ENCODE assay signal across 11 cellular contexts in genomic region chr9:86639899-86640379, GRCh38.
DNase-seq lines count a peak whose midpoint lies in the region; ATAC-seq and TF ChIP-seq lines count a peak whose summit lies in the region.
"Had no signal": no experiment of that assay in that cellular context is flagged by ENCODE, and none has a peak within 500 bp of the region (broad histone marks: within the 10 kb centered on the region; RNA-seq: fewer than 3 reads in every experiment).

No MANE protein-coding gene starts in this region.

- H3K4me3 ChIP-seq in SK-N-MC (peak overlapping the region; percentile 1; the same call in 1 of the 2 replicates), uterus (no peak overlapping the region), gastroesophageal sphincter (no peak overlapping the region)

- POLR2A ChIA-PET in MCF 10A (lab: Yijun Ruan, JAX): no interaction called here

- H3K9ac ChIP-seq in SK-N-MC (ENCODE audit: insufficient read length): no peak overlapping the region

- no peak overlapping the region for H3K4me3 Mint-ChIP-seq in MCF 10A (ENCODE audit: unreplicated experiment)
- H3K4me3 Mint-ChIP-seq in activated T-cell treated with anti-CD3 and anti-CD28 coated beads, Interleukin-2, amount 50 U/mL, for 24 hours: no peak overlapping the region
- H3K4me3 Mint-ChIP-seq: T-helper 2 cell treated with Interferon-gamma antibody and Interleukin-4, amounts not matched to agents 5 μg/mL and 100 μg/mL, for 36 hours had no signal

- WGBS in gastroesophageal sphincter (ENCODE audit: low coverage in 1 of 2), 2 donors: 37 to 48% methylated on average over 5 of the region's 5 CpGs

- H3K27me3 ChIP-seq in uterus (no peaks in the 10 kb centered on the region), gastroesophageal sphincter (no peaks in the 10 kb centered on the region)

- BruUV-seq in MCF 10A (replicated peaks; lab: Mats Ljungman, UMichigan): no TSS peak

- H3K27ac Mint-ChIP-seq in MCF 10A (ENCODE audit: low read depth, unreplicated experiment): no peak overlapping the region
- no peak overlapping the region for H3K27ac Mint-ChIP-seq in activated T-cell treated with anti-CD3 and anti-CD28 coated beads, Interleukin-2, amount 50 U/mL, for 24 hours
- H3K27ac Mint-ChIP-seq: T-helper 2 cell treated with Interferon-gamma antibody and Interleukin-4, amounts not matched to agents 5 μg/mL and 100 μg/mL, for 36 hours had no signal

- no peaks in the 10 kb centered on the region for H3K36me3 ChIP-seq in SK-N-MC (ENCODE audit: insufficient read depth, low read length)
- H3K36me3 ChIP-seq in uterus: no peaks in the 10 kb centered on the region
- H3K36me3 ChIP-seq in gastroesophageal sphincter: no peaks in the 10 kb centered on the region

- no peak for TF ChIP-seq POLR2A in uterus (IDR thresholded peaks at IDR 0.05)
- no peak for TF ChIP-seq POLR2A in erythroblast (IDR thresholded peaks at IDR 0.05; ENCODE audit: low read length)
- no peak for TF ChIP-seq POLR2A in gastroesophageal sphincter (IDR thresholded peaks at IDR 0.05)

- H3K36me3 Mint-ChIP-seq in MCF 10A (ENCODE audit: insufficient read depth, unreplicated experiment): no peaks in the 10 kb centered on the region
- no peaks in the 10 kb centered on the region for H3K36me3 Mint-ChIP-seq in activated T-cell treated with anti-CD3 and anti-CD28 coated beads, Interleukin-2, amount 50 U/mL, for 24 hours (ENCODE audit: low read depth)

- in situ Hi-C loops in T47D (cut with HindIII; ENCODE audit: low pct_unique_long_range_greater_than_20kb, low sequenced_read_pairs): no loop called here

- peak overlapping the region; percentile 35 for H3K27ac ChIP-seq in SK-N-MC
- peak overlapping the region; percentile 49 to 56 for H3K27ac ChIP-seq in uterus
- no peak overlapping the region for H3K27ac ChIP-seq in gastroesophageal sphincter

- no peaks in the 10 kb centered on the region for H3K9me3 Mint-ChIP-seq in MCF 10A (ENCODE audit: unreplicated experiment)
- H3K9me3 Mint-ChIP-seq in activated T-cell treated with anti-CD3 and anti-CD28 coated beads, Interleukin-2, amount 50 U/mL, for 24 hours: no peaks in the 10 kb centered on the region
- H3K9me3 Mint-ChIP-seq: T-helper 2 cell treated with Interferon-gamma antibody and Interleukin-4, amounts not matched to agents 5 μg/mL and 100 μg/mL, for 36 hours had no signal

- H3K4me1 Mint-ChIP-seq in MCF 10A (ENCODE audit: insufficient read depth, unreplicated experiment): no peaks in the 10 kb centered on the region
- H3K4me1 Mint-ChIP-seq in activated T-cell treated with anti-CD3 and anti-CD28 coated beads, Interleukin-2, amount 50 U/mL, for 24 hours (ENCODE audit: low read depth): no peaks in the 10 kb centered on the region

- H3K9me3 ChIP-seq in SK-N-MC (ENCODE audit: low read depth, low read length): no peaks in the 10 kb centered on the region
- H3K9me3 ChIP-seq in uterus: no peaks in the 10 kb centered on the region
- no peaks in the 10 kb centered on the region for H3K9me3 ChIP-seq in gastroesophageal sphincter

- TF ChIP-seq CTCF in MCF 10A (IDR thresholded peaks at IDR 0.05; ENCODE audit: unreplicated experiment): no peak
- no peak for TF ChIP-seq CTCF in uterus (IDR thresholded peaks at IDR 0.05)
- peak in 1 of 4 experiments; percentile 10 for TF ChIP-seq CTCF in gastroesophageal sphincter (IDR thresholded peaks at IDR 0.05)

- intact Hi-C loops in MCF 10A (cut with micrococcal nuclease): loop anchor here (5.0 kb wide), 2 partner anchors 153 to 357 kb away; no protein-coding TSS in a partner anchor
- intact Hi-C loops in left colon (cut with DNase I, micrococcal nuclease): no loop called here
- intact Hi-C loops in uterus (cut with DNase I; ENCODE audit: low total_unique reads): no loop called here

- CTCF ChIA-PET in MCF 10A (lab: Yijun Ruan, JAX): interaction anchor here (0.6 kb wide), 1 partner anchor 19 kb away, joined by 3 read pairs; no protein-coding TSS in a partner anchor

- ATAC-seq in left colon (peak; percentile 75), gastroesophageal sphincter (no peak)
- ATAC-seq: esophagus mucosa had no signal

- no peaks in the 10 kb centered on the region for H3K27me3 Mint-ChIP-seq in MCF 10A (ENCODE audit: insufficient read depth, unreplicated experiment)
- peaks cover 30% of the 10 kb centered on the region for H3K27me3 Mint-ChIP-seq in activated T-cell treated with anti-CD3 and anti-CD28 coated beads, Interleukin-2, amount 50 U/mL, for 24 hours

- peak; percentile 16 to 80 for DNase-seq in T47D (ENCODE audit: low read depth in 1 of 2, low spot score in 1 of 2)
- DNase-seq in MCF 10A (ENCODE audit: unreplicated experiment): no peak
- DNase-seq in SK-N-MC (ENCODE audit: low read depth, low spot score): peak; percentile 57
- peak in 1 of 2 donors; percentile 16 for DNase-seq in left colon
- DNase-seq in uterus: no peak
- no peak for DNase-seq in activated T-cell treated with anti-CD3 and anti-CD28 coated beads, Interleukin-2, amount 50 U/mL, for 24 hours
- DNase-seq in erythroblast (lab: John Stamatoyannopoulos, UW): no peak
- DNase-seq: activated CD4-positive, alpha-beta T cell treated with anti-CD3 and anti-CD28 coated beads, Interleukin-2, amount 50 U/mL, for 4 hours had no signal

- no peak for TF ChIP-seq EP300 in gastroesophageal sphincter (IDR thresholded peaks at IDR 0.05)

- H3K4me1 ChIP-seq in uterus (no peaks in the 10 kb centered on the region), gastroesophageal sphincter (peaks cover 0 to 10% (median 0%) of the 10 kb centered on the region in 3 donors)

Comparison
In these comparisons a context has a peak if more than half of its experiments do, and no peak if none do; other contexts are left out.
1. DNase-seq: peak in T47D (2 of 2) and SK-N-MC (single experiment); none in MCF 10A (single experiment), uterus (0 of 2), activated T-cell treated with anti-CD3 and anti-CD28 coated beads, Interleukin-2, amount 50 U/mL, for 24 hours (single experiment) and erythroblast (0 of 2).
2. H3K27ac ChIP-seq: peak in SK-N-MC (single experiment) and uterus (2 of 2); none in gastroesophageal sphincter (0 of 4).